Comparison of ENCODE assay signal across 1 cellular context in the genomic region with DNA sequence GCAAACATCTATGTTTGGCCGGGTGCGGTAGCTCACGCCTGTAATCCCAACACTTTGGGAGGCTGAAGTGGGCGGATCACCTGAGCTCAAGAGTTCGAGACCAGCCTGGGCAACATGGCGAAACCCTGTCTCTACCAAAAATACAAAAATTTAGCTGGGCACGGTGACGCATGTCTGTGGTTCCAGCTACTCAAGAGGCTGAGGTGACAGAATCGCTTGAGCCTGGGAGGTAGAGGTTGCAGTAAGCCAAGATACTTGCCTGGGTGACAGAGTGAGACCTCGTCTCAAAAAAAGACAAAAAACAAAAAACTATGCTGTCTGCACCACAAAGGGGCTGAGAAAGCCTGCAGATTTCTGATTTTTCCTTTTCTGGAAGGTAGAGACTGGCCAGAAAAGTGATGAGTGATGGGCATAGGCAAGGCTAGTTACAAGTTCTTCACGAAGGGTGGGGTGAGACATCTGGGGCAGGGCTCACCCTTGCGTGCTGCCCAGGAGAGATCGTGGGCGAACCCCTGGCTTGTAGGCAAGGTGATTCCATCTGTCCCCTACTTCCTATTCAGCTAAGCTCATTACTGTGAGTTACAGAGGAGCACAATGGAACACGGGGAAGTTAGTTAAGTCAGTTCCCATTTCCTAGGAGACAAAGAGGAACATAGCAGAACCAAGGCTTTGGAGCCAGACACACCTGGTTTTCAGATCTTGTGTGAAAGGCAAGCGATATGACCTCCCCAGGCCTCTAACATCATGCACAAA.
TF ChIP-seq lines count a peak whose summit lies in the region.

No MANE protein-coding gene starts in this region.

TF ChIP-seq in IMR-90, 13 proteins besides CTCF, POLR2A, EP300 and RAD21:
- TF ChIP-seq FOS (IDR thresholded peaks at IDR 0.05; ENCODE audit: low read depth, low read length) (no peak), MAZ (IDR thresholded peaks at IDR 0.05; ENCODE audit: borderline replicate concordance, low read depth, low read length) (no peak), USF2 (IDR thresholded peaks at IDR 0.05; ENCODE audit: low read depth, low read length) (no peak), NFE2L2 (IDR thresholded peaks at IDR 0.05; ENCODE audit: low read depth, low read length) (no peak), MAFK (IDR thresholded peaks at IDR 0.05; ENCODE audit: low read depth, low read length) (no peak), CEBPB (IDR thresholded peaks at IDR 0.05; ENCODE audit: low read depth, low read length) (no peak), RCOR1 (IDR thresholded peaks at IDR 0.05; ENCODE audit: insufficient replicate concordance, low read length) (no peak), ELK1 (IDR thresholded peaks at IDR 0.05; ENCODE audit: borderline replicate concordance, low read depth, low read length) (no peak)
